Comparison of ENCODE assay signal across 20 cellular contexts in genomic region chr21:36245115-36245514, GRCh38.
"Had no signal": no experiment of that assay in that cellular context is flagged by ENCODE, and none has a peak within 500 bp of the region (broad histone marks: within the 10 kb centered on the region; RNA-seq: fewer than 3 reads in every experiment).

No MANE protein-coding gene starts in this region.

- FAIRE-seq: endothelial cell of umbilical vein, keratinocyte, small intestine had no signal

- H3K36me3 ChIP-seq: ovary had no signal

- H3K9me3 ChIP-seq: left lung, lower lobe of right lung, ovary, vagina had no signal

- DNase-seq: dermis blood vessel endothelial cell; erythroblast; foreskin keratinocyte; immature natural killer cell; left lung; lower lobe of right lung; natural killer cell; ovary; right cardiac atrium; small intestine; stimulated activated CD4-positive, alpha-beta T cell treated with anti-CD3 and anti-CD28 coated beads, Interleukin-12 subunit alpha, Interleukin-12 subunit beta, amount 100 ng/mL, for 4 hours; stimulated activated naive CD4-positive, alpha-beta T cell treated with Interleukin-2 at 50 U/mL for 16 hours had no signal

- H3K27me3 ChIP-seq: foreskin keratinocyte, left lung, ovary, vagina had no signal

- H3K27me3 Mint-ChIP-seq: memory B cell, type B pancreatic cell had no signal

- H3K4me3 Mint-ChIP-seq: endodermal cell, immature natural killer cell, memory B cell, mesothelial cell of epicardium, natural killer cell, neural crest cell, type B pancreatic cell had no signal

- H3K9me3 Mint-ChIP-seq: endodermal cell, immature natural killer cell, memory B cell, mesothelial cell of epicardium, natural killer cell, neural crest cell, type B pancreatic cell had no signal

- H3K4me3 ChIP-seq: left lung, lower lobe of right lung, ovary, vagina had no signal

- H3K4me1 Mint-ChIP-seq: neural crest cell had no signal

- H3K27ac Mint-ChIP-seq: endodermal cell, immature natural killer cell, memory B cell, mesothelial cell of epicardium, natural killer cell, type B pancreatic cell had no signal

- ATAC-seq: foreskin keratinocyte, lower lobe of right lung, natural killer cell had no signal

- H3K27ac ChIP-seq: foreskin keratinocyte, left lung, lower lobe of right lung, ovary, vagina had no signal

- H3K4me1 ChIP-seq: foreskin keratinocyte, left lung, lower lobe of right lung, vagina had no signal
